1 cellular context compared by ENCODE assay signal in the genomic region with DNA sequence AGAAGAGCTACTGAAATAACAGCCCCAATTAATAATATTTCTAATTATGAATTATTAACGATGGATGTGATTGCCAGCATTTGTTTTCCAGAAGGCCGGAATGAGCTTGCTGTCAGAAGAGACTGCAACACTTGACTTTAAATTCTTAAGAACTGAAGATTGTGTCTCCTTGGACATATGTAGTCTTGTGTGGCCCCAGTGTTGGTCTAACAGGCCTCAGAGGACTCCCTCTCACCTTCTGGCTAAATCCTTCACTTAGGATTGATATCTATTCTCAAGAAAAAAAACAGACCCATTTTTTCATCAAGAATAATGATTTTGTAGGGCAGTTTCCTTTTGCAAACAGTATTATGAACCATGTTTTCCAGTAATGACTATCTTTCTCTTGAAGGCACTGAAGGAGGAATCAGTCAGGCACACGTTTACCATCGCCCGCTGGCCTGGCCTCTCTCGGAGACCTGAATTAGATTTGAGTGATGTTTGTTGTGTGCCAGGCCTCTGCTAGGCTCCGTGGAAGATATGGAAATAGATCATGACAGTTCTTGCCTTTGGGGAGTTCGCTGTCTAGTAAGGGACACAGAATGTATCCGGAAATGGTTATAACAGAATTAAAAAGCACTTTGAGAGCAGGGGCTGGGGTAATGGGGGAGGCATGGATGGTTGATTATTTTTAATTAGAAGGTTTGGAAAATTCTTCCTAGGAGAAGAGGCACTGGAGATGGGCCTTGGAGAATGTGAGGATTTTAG.
A peak's percentile ranks its signal among the peaks of the same experiment; 100 is the strongest.
TF ChIP-seq lines count a peak whose summit lies in the region.

No MANE protein-coding gene starts in this region.

TF ChIP-seq in SK-N-SH, 30 proteins besides CTCF, POLR2A, EP300 and RAD21 (continued from another document):
- TF ChIP-seq, protein P1, sequence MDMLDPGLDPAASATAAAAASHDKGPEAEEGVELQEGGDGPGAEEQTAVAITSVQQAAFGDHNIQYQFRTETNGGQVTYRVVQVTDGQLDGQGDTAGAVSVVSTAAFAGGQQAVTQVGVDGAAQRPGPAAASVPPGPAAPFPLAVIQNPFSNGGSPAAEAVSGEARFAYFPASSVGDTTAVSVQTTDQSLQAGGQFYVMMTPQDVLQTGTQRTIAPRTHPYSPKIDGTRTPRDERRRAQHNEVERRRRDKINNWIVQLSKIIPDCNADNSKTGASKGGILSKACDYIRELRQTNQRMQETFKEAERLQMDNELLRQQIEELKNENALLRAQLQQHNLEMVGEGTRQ (IDR thresholded peaks at IDR 0.05; ENCODE audit: borderline replicate concordance, low read depth, low read length), result no peak
- no peak for TF ChIP-seq JUND (IDR thresholded peaks at IDR 0.05)
- no peak for TF ChIP-seq TAF1 (IDR thresholded peaks at IDR 0.05; ENCODE audit: borderline replicate concordance, low read depth, low read length)
- peak; percentile 41; the same call in 1 of the 2 replicates for TF ChIP-seq POLR2AphosphoS5 (IDR thresholded peaks at IDR 0.05; ENCODE audit: low read depth, low read length)
- TF ChIP-seq ZBTB33 (IDR thresholded peaks at IDR 0.05; ENCODE audit: borderline replicate concordance, low read depth), result no peak
- TF ChIP-seq, protein P2, sequence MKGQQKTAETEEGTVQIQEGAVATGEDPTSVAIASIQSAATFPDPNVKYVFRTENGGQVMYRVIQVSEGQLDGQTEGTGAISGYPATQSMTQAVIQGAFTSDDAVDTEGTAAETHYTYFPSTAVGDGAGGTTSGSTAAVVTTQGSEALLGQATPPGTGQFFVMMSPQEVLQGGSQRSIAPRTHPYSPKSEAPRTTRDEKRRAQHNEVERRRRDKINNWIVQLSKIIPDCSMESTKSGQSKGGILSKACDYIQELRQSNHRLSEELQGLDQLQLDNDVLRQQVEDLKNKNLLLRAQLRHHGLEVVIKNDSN (IDR thresholded peaks at IDR 0.05; ENCODE audit: borderline replicate concordance, low read depth), result no peak
- TF ChIP-seq, protein P3, sequence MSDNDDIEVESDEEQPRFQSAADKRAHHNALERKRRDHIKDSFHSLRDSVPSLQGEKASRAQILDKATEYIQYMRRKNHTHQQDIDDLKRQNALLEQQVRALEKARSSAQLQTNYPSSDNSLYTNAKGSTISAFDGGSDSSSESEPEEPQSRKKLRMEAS (IDR thresholded peaks at IDR 0.05; ENCODE audit: low read depth), result no peak
- TF ChIP-seq EZH2phosphoT487 (IDR thresholded peaks at IDR 0.05; ENCODE audit: borderline replicate concordance, low read depth), result no peak
- no peak for TF ChIP-seq MEF2A (IDR thresholded peaks at IDR 0.05; ENCODE audit: borderline replicate concordance, low read depth)
- TF ChIP-seq PBX3 (IDR thresholded peaks at IDR 0.05), result peak; percentile 28; the same call in 1 of the 2 replicates
- no peak for TF ChIP-seq SIN3A (IDR thresholded peaks at IDR 0.05; ENCODE audit: borderline replicate concordance, low read depth, low read length)
- TF ChIP-seq CHD2 (IDR thresholded peaks at IDR 0.05; ENCODE audit: low read length, partially characterized antibody), result peak; percentile 96
- no peak for TF ChIP-seq FOXM1 (IDR thresholded peaks at IDR 0.05; ENCODE audit: low read depth)
- no peak for TF ChIP-seq GABPA (IDR thresholded peaks at IDR 0.05; ENCODE audit: low read depth)
- peak; percentile 73; the same call in 1 of the 2 replicates for TF ChIP-seq MXI1 (IDR thresholded peaks at IDR 0.05; ENCODE audit: low read depth, low read length)
